Comparison of ENCODE assay signal across 12 cellular contexts in the genomic region with DNA sequence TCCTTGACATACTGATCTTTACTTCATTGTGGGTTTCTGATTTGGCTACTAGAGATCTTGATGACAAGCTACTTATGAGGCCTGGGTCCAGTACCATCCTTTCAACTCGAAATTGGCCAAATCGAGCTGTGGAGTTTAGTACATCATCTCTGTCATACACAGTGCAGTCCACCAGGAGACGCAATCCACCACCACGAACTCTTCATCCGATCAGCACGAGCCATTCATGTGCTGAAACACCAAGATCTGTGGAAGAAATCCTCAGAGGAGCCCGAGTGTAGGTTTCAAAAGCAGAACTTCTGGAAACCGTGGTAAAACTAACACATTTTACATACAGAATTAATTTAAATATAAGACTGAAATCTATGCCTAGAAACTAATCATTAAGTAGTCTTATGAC. TPM values are rescaled to one million over a fixed set of nuclear protein-coding genes. Genes with fewer than 3 reads are reported as not detected.
DNase-seq lines count a peak whose midpoint lies in the region; ATAC-seq and TF ChIP-seq lines count a peak whose summit lies in the region.
"Had no signal": no experiment of that assay in that cellular context is flagged by ENCODE, and none has a peak within 500 bp of the region (broad histone marks: within the 10 kb centered on the region; RNA-seq: fewer than 3 reads in every experiment).

No MANE protein-coding gene starts in this region.

- intact Hi-C loops in activated T-helper 2 cell treated with anti-CD3 and anti-CD28 coated beads, Interferon-gamma antibody, Interleukin-2, Interleukin-4, amounts not matched to agents 10 μg/mL and 5 μg/mL and 100 μg/mL, durations not matched to agents 14 hours and 24 hours and 36 hours (cut with micrococcal nuclease): no loop called here

- no peak overlapping the region for H3K4me3 Mint-ChIP-seq in HFFc6
- H3K4me3 Mint-ChIP-seq in activated T-helper 2 cell treated with anti-CD3 and anti-CD28 coated beads, Interferon-gamma antibody, Interleukin-2, Interleukin-4, amounts not matched to agents 10 μg/mL and 5 μg/mL and 100 μg/mL, durations not matched to agents 14 hours and 24 hours and 36 hours (ENCODE audit: low read depth): no peak overlapping the region
- no peak overlapping the region for H3K4me3 Mint-ChIP-seq in memory B cell

- H3K9me3 Mint-ChIP-seq in HFFc6 (no peaks in the 10 kb centered on the region), memory B cell (no peaks in the 10 kb centered on the region)
- no peaks in the 10 kb centered on the region for H3K9me3 Mint-ChIP-seq in activated T-helper 2 cell treated with anti-CD3 and anti-CD28 coated beads, Interferon-gamma antibody, Interleukin-2, Interleukin-4, amounts not matched to agents 10 μg/mL and 5 μg/mL and 100 μg/mL, durations not matched to agents 14 hours and 24 hours and 36 hours

- ATAC-seq in memory B cell (ENCODE audit: low read depth): no peak
- no peak for ATAC-seq in GM21717 (IDR thresholded peaks at IDR 0.05; ENCODE audit: unreplicated experiment)
- ATAC-seq in GM19455 (IDR thresholded peaks at IDR 0.05; ENCODE audit: unreplicated experiment): no peak

- peak; percentile 19 for DNase-seq in DMS 273 (lab: John Stamatoyannopoulos, UW; ENCODE audit: unreplicated experiment)
- no peak for DNase-seq in DMS 273 treated with DMSO at 0.1 percent for 48 hours (lab: John Stamatoyannopoulos, UW)
- DNase-seq in HFFc6: no peak
- DNase-seq in activated T-helper 2 cell treated with anti-CD3 and anti-CD28 coated beads, Interferon-gamma antibody, Interleukin-2, Interleukin-4, amounts not matched to agents 10 μg/mL and 5 μg/mL and 100 μg/mL, durations not matched to agents 14 hours and 24 hours and 36 hours (ENCODE audit: low spot score): no peak
- no peak for DNase-seq in memory B cell (ENCODE audit: low spot score in 2 of 2)
- no peak for DNase-seq in glomerular visceral epithelial cell (ENCODE audit: extremely low spot score)
- DNase-seq: 8988T, anterior cingulate cortex, GM23248, NCI-H2029 treated with DMSO at 0.1 percent for 48 hours had no signal

- H3K4me1 Mint-ChIP-seq in HFFc6 (ENCODE audit: low read depth) (peaks cover 16% of the 10 kb centered on the region), memory B cell (no peaks in the 10 kb centered on the region)
- no peaks in the 10 kb centered on the region for H3K4me1 Mint-ChIP-seq in activated T-helper 2 cell treated with anti-CD3 and anti-CD28 coated beads, Interferon-gamma antibody, Interleukin-2, Interleukin-4, amounts not matched to agents 10 μg/mL and 5 μg/mL and 100 μg/mL, durations not matched to agents 14 hours and 24 hours and 36 hours (ENCODE audit: low read depth)

- H3K27ac Mint-ChIP-seq in HFFc6 (0 out of 2 replicates have a peak overlapping the region, but pooled peaks have one; percentile 11), memory B cell (peak overlapping the region; percentile 48)
- H3K27ac Mint-ChIP-seq in activated T-helper 2 cell treated with anti-CD3 and anti-CD28 coated beads, Interferon-gamma antibody, Interleukin-2, Interleukin-4, amounts not matched to agents 10 μg/mL and 5 μg/mL and 100 μg/mL, durations not matched to agents 14 hours and 24 hours and 36 hours: peak overlapping the region; percentile 35

- H3K36me3 Mint-ChIP-seq in HFFc6 (ENCODE audit: low read depth): peaks cover 19% of the 10 kb centered on the region
- peaks cover 45% of the 10 kb centered on the region for H3K36me3 Mint-ChIP-seq in activated T-helper 2 cell treated with anti-CD3 and anti-CD28 coated beads, Interferon-gamma antibody, Interleukin-2, Interleukin-4, amounts not matched to agents 10 μg/mL and 5 μg/mL and 100 μg/mL, durations not matched to agents 14 hours and 24 hours and 36 hours (ENCODE audit: low read depth)
- peaks cover 11% of the 10 kb centered on the region for H3K36me3 Mint-ChIP-seq in memory B cell

- peak; percentile 47 for TF ChIP-seq CTCF in HFFc6 (IDR thresholded peaks at IDR 0.05)

- no peaks in the 10 kb centered on the region; the same call in 1 of the 2 replicates for H3K27me3 Mint-ChIP-seq in HFFc6 (ENCODE audit: insufficient read depth)
- H3K27me3 Mint-ChIP-seq in activated T-helper 2 cell treated with anti-CD3 and anti-CD28 coated beads, Interferon-gamma antibody, Interleukin-2, Interleukin-4, amounts not matched to agents 10 μg/mL and 5 μg/mL and 100 μg/mL, durations not matched to agents 14 hours and 24 hours and 36 hours (ENCODE audit: low read depth): no peaks in the 10 kb centered on the region
- H3K27me3 Mint-ChIP-seq in memory B cell: no peaks in the 10 kb centered on the region

RNA-seq across cellular contexts. Expression of gene DNAJC9, which starts 14.2 kb away (rescaled TPM):
- total RNA-seq in HFFc6 (2021; fragmentation: NEBNext Ultra II Directional; extraction: Animal tissue kit (Norgen Biotek cat#: 25700)): 10 to 100 TPM; 18.6 to 30.9 (median 27.1) TPM
- 50.8 and 52.7 TPM in 2 replicates for total RNA-seq in activated T-helper 2 cell treated with anti-CD3 and anti-CD28 coated beads, Interferon-gamma antibody, Interleukin-2, Interleukin-4, amounts not matched to agents 10 μg/mL and 5 μg/mL and 100 μg/mL, durations not matched to agents 14 hours and 24 hours and 36 hours

RNA-seq across cellular contexts. Expression of gene MRPS16, which starts 19.6 kb away (rescaled TPM):
- total RNA-seq in HFFc6 (2021; fragmentation: NEBNext Ultra II Directional; extraction: Animal tissue kit (Norgen Biotek cat#: 25700)): 100 to 1,000 TPM; 100 to 140 (median 116) TPM
- total RNA-seq in activated T-helper 2 cell treated with anti-CD3 and anti-CD28 coated beads, Interferon-gamma antibody, Interleukin-2, Interleukin-4, amounts not matched to agents 10 μg/mL and 5 μg/mL and 100 μg/mL, durations not matched to agents 14 hours and 24 hours and 36 hours: 145 and 152 TPM in 2 replicates
